In genomic region chr15:67884514-67885225, GRCh38 we compare ENCODE assay signal across 1 cellular context.
A peak's percentile ranks its signal among the peaks of the same experiment; 100 is the strongest.
TF ChIP-seq lines count a peak whose summit lies in the region.

No MANE protein-coding gene starts in this region.

TF ChIP-seq in HepG2, 621 proteins besides CTCF, POLR2A, EP300 and RAD21 (continued from another document and continues in another):
- peak; percentile 74 for TF ChIP-seq FOXO1 (CRISPR knock-in tag; IDR thresholded peaks at IDR 0.05)
- peak; percentile 24; the same call in 1 of the 2 replicates for TF ChIP-seq ZNF646 (CRISPR knock-in tag; IDR thresholded peaks at IDR 0.05)
- TF ChIP-seq ZNF761 (CRISPR knock-in tag; conservative IDR thresholded peaks at IDR 0.05): no peak; the same call in 1 of the 2 replicates
- TF ChIP-seq ZNF234 (CRISPR knock-in tag; conservative IDR thresholded peaks at IDR 0.05): 0 out of 2 replicates have a peak, but pooled peaks have one; percentile 53
- no peak for TF ChIP-seq ZNF30 (CRISPR knock-in tag; IDR thresholded peaks at IDR 0.05)
- TF ChIP-seq ZNF713 (CRISPR knock-in tag; IDR thresholded peaks at IDR 0.05): 0 out of 2 replicates have a peak, but pooled peaks have one; percentile 21
- peak; percentile 39; the same call in 1 of the 2 replicates for TF ChIP-seq HOMEZ (CRISPR knock-in tag; IDR thresholded peaks at IDR 0.05; ENCODE audit: low read depth)
- peak; percentile 55 for TF ChIP-seq HES4 (CRISPR knock-in tag; IDR thresholded peaks at IDR 0.05; ENCODE audit: borderline replicate concordance)
- TF ChIP-seq ZNF564 (CRISPR knock-in tag; IDR thresholded peaks at IDR 0.05): peak; percentile 87
- TF ChIP-seq LCORL (IDR thresholded peaks at IDR 0.05): no peak
- TF ChIP-seq LCORL (CRISPR knock-in tag; IDR thresholded peaks at IDR 0.05): peak; percentile 92
- peak; percentile 81; the same call in 1 of the 2 replicates for TF ChIP-seq KLF12 (CRISPR knock-in tag; IDR thresholded peaks at IDR 0.05; ENCODE audit: borderline replicate concordance)
- no peak; the same call in none of the 2 replicates for TF ChIP-seq JUN (CRISPR knock-in tag; IDR thresholded peaks at IDR 0.05)
- TF ChIP-seq THRA (CRISPR knock-in tag; IDR thresholded peaks at IDR 0.05; ENCODE audit: borderline replicate concordance): peak; percentile 54; the same call in 1 of the 2 replicates
- TF ChIP-seq ZSCAN12 (CRISPR knock-in tag; IDR thresholded peaks at IDR 0.05): no peak
- TF ChIP-seq MIER3 (CRISPR knock-in tag; IDR thresholded peaks at IDR 0.05; ENCODE audit: borderline replicate concordance): peak; percentile 71; the same call in 1 of the 2 replicates
- peak; percentile 65 for TF ChIP-seq ZNF343 (CRISPR knock-in tag; IDR thresholded peaks at IDR 0.05)
- peak; percentile 58 for TF ChIP-seq AGO2 (optimal IDR thresholded peaks at IDR 0.05; ENCODE audit: low read depth, low read length)
- TF ChIP-seq ZNF24 (IDR thresholded peaks at IDR 0.05): no peak
- TF ChIP-seq TMF1 (CRISPR knock-in tag; IDR thresholded peaks at IDR 0.05; ENCODE audit: low read depth): no peak
- peak; percentile 74 for TF ChIP-seq MLX (CRISPR knock-in tag; IDR thresholded peaks at IDR 0.05)
- TF ChIP-seq DZIP1 (CRISPR knock-in tag; IDR thresholded peaks at IDR 0.05): no peak
- TF ChIP-seq MAFG (CRISPR knock-in tag; IDR thresholded peaks at IDR 0.05): no peak
- TF ChIP-seq MTA3 (CRISPR knock-in tag; IDR thresholded peaks at IDR 0.05): no peak
- peak; percentile 54; the same call in 1 of the 2 replicates for TF ChIP-seq SIN3A (IDR thresholded peaks at IDR 0.05; ENCODE audit: borderline replicate concordance, low read depth, low read length)
- TF ChIP-seq ZNF704 (CRISPR knock-in tag; IDR thresholded peaks at IDR 0.05; ENCODE audit: borderline replicate concordance): peak; percentile 63
- TF ChIP-seq SP1 (IDR thresholded peaks at IDR 0.05): no peak
- TF ChIP-seq SP1 (CRISPR knock-in tag; IDR thresholded peaks at IDR 0.05): peak; percentile 29; the same call in 1 of the 2 replicates
- peak; percentile 76; the same call in 1 of the 2 replicates for TF ChIP-seq ARID4A (CRISPR knock-in tag; IDR thresholded peaks at IDR 0.05; ENCODE audit: borderline replicate concordance)
- TF ChIP-seq RARA (CRISPR knock-in tag; IDR thresholded peaks at IDR 0.05): peak; percentile 89; the same call in 1 of the 2 replicates
- TF ChIP-seq ZNF12 (CRISPR knock-in tag; IDR thresholded peaks at IDR 0.05): 0 out of 2 replicates have a peak, but pooled peaks have one; percentile 16
- TF ChIP-seq SMYD3 (CRISPR knock-in tag; IDR thresholded peaks at IDR 0.05): 0 out of 2 replicates have a peak, but pooled peaks have one; percentile 57
- TF ChIP-seq PRDM4 (CRISPR knock-in tag; IDR thresholded peaks at IDR 0.05; ENCODE audit: borderline replicate concordance): no peak
- peak; percentile 87; the same call in 1 of the 2 replicates for TF ChIP-seq ZNF768 (CRISPR knock-in tag; IDR thresholded peaks at IDR 0.05)
- peak; percentile 74; the same call in 1 of the 2 replicates for TF ChIP-seq SRY (CRISPR knock-in tag; IDR thresholded peaks at IDR 0.05)
- no peak for TF ChIP-seq XBP1 (CRISPR knock-in tag; IDR thresholded peaks at IDR 0.05)
- TF ChIP-seq ESRRA (CRISPR knock-in tag; IDR thresholded peaks at IDR 0.05; ENCODE audit: low read depth): peak; percentile 70; the same call in 1 of the 2 replicates
- peak; percentile 90; the same call in 1 of the 2 replicates for TF ChIP-seq KLF6 (CRISPR knock-in tag; IDR thresholded peaks at IDR 0.05)
